Comparison of ENCODE assay signal across 29 cellular contexts in the genomic region with DNA sequence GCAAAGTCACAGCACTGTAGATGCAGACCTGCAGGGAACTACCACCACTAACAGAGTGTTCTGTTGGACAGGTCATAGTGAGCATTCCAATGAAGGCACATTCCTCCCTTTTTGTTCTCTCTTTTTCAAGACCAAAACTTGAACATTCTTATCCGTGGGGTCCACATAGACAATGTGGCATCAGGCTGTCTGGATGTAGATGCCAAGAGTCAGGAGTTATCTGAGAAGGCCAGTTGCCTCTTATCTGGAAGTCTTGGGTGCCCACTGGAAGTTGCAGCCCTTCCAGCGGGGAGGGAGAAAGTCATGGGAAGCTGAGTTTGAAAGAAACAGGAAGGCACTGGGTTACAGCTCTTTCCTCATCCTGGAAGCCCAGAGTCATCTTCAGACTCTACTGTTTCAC.
"Had no signal": no experiment of that assay in that cellular context is flagged by ENCODE, and none has a peak within 500 bp of the region (broad histone marks: within the 10 kb centered on the region; RNA-seq: fewer than 3 reads in every experiment).

No MANE protein-coding gene starts in this region.

- H3K4me3 Mint-ChIP-seq: activated CD4-positive, alpha-beta memory T cell treated with anti-CD3 and anti-CD28 coated beads, Interleukin-2, amount 10 ng/mL, durations not matched to agents 7 days and 5 days; activated CD4-positive, alpha-beta T cell treated with anti-CD3 and anti-CD28 coated beads, Interleukin-2, amount 10 ng/mL, durations not matched to agents 7 days and 5 days; activated T-cell treated with anti-CD3 and anti-CD28 coated beads, Interleukin-2, amount 50 U/mL, for 24 hours; natural killer cell treated with Interleukin-12 subunit alpha and Interleukin-12 subunit beta and Interleukin-15 and Interleukin-18, amount 100 ng/mL, for 72 hours; stimulated activated naive CD8-positive, alpha-beta T cell treated with anti-CD3 and anti-CD28 coated beads, Interleukin-15, amount 100 ng/mL, for 72 hours; T-helper 2 cell treated with Interferon-gamma antibody and Interleukin-4, amounts not matched to agents 5 μg/mL and 100 μg/mL, for 36 hours had no signal

- H3K27ac ChIP-seq: brain microvascular endothelial cell, coronary artery, gastroesophageal sphincter, neutrophil, sigmoid colon, thyroid gland, upper lobe of right lung had no signal

- H3K27me3 ChIP-seq: brain microvascular endothelial cell, dorsolateral prefrontal cortex, gastroesophageal sphincter, sigmoid colon, thyroid gland, upper lobe of right lung had no signal

- H3K36me3 ChIP-seq: brain microvascular endothelial cell, gastroesophageal sphincter, neutrophil, sigmoid colon, thyroid gland, upper lobe of right lung had no signal

- ATAC-seq: gastroesophageal sphincter; left cardiac atrium; left ventricle myocardium superior; mucosa of descending colon; natural killer cell treated with Interleukin-12 subunit alpha and Interleukin-12 subunit beta and Interleukin-15 and Interleukin-18, amount 100 ng/mL, for 72 hours; stimulated activated memory B cell treated with anti-CD40 and anti-IgM and Interleukin-4, amounts not matched to agents 10 μg/mL and 1 μg/mL and 100 μg/mL, for 72 hours; upper lobe of right lung had no signal

- H3K4me1 ChIP-seq: thyroid gland, upper lobe of right lung had no signal

- H3K4me3 ChIP-seq: coronary artery, gastroesophageal sphincter, mucosa of descending colon, sigmoid colon, thyroid gland, upper lobe of right lung had no signal

- H3K9me3 Mint-ChIP-seq: activated CD4-positive, alpha-beta memory T cell treated with anti-CD3 and anti-CD28 coated beads, Interleukin-2, amount 10 ng/mL, durations not matched to agents 7 days and 5 days; activated CD4-positive, alpha-beta T cell treated with anti-CD3 and anti-CD28 coated beads, Interleukin-2, amount 10 ng/mL, durations not matched to agents 7 days and 5 days; activated T-cell treated with anti-CD3 and anti-CD28 coated beads, Interleukin-2, amount 50 U/mL, for 24 hours; natural killer cell treated with Interleukin-12 subunit alpha and Interleukin-12 subunit beta and Interleukin-15 and Interleukin-18, amount 100 ng/mL, for 72 hours; stimulated activated memory B cell treated with anti-CD40 and anti-IgM and Interleukin-4, amounts not matched to agents 10 μg/mL and 1 μg/mL and 100 μg/mL, for 72 hours; stimulated activated naive CD8-positive, alpha-beta T cell treated with anti-CD3 and anti-CD28 coated beads, Interleukin-15, amount 100 ng/mL, for 72 hours; T-helper 2 cell treated with Interferon-gamma antibody and Interleukin-4, amounts not matched to agents 5 μg/mL and 100 μg/mL, for 36 hours had no signal

- H3K9me3 ChIP-seq: gastroesophageal sphincter, mucosa of descending colon, neutrophil, sigmoid colon, thyroid gland, upper lobe of right lung had no signal

- DNase-seq: activated CD4-positive, alpha-beta memory T cell treated with anti-CD3 and anti-CD28 coated beads, Interleukin-2, amount 10 ng/mL, durations not matched to agents 7 days and 5 days; activated CD4-positive, alpha-beta T cell treated with anti-CD3 and anti-CD28 coated beads, Interleukin-2, amount 10 ng/mL, durations not matched to agents 7 days and 5 days; activated CD4-positive, CD25-positive, alpha-beta regulatory T cell treated with anti-CD3 and anti-CD28 coated beads, Interleukin-2, amount 50 U/mL, for 72 hours; activated CD8-positive, alpha-beta memory T cell treated with anti-CD3 and anti-CD28 coated beads, Interleukin-2, amount 50 U/mL, for 48 hours; activated gamma-delta T cell; activated naive CD4-positive, alpha-beta T cell treated with anti-CD3 and anti-CD28 coated beads, Interleukin-2, amount 50 U/mL, for 16 hours; activated T-cell treated with anti-CD3 and anti-CD28 coated beads, Interleukin-2, amount 50 U/mL, for 24 hours; amniotic stem cell; brain microvascular endothelial cell; dorsolateral prefrontal cortex; effector memory CD4-positive, alpha-beta T cell; hippocampal formation; left cardiac atrium; left ventricle myocardium superior; mucosa of descending colon; retina; sigmoid colon; stimulated activated CD4-positive, alpha-beta T cell treated with anti-CD3 and anti-CD28 coated beads, Interleukin-4, amount 100 ng/mL, for 24 hours; stimulated activated CD8-positive, alpha-beta memory T cell treated with anti-CD3 and anti-CD28 coated beads, Interleukin-4, amount 100 ng/mL, for 48 hours; stimulated activated naive CD8-positive, alpha-beta T cell treated with anti-CD3 and anti-CD28 coated beads, Interleukin-15, amount 100 ng/mL, for 72 hours; substantia nigra; thyroid gland; upper lobe of right lung had no signal

- H3K36me3 Mint-ChIP-seq: natural killer cell treated with Interleukin-12 subunit alpha and Interleukin-12 subunit beta and Interleukin-15 and Interleukin-18, amount 100 ng/mL, for 72 hours; stimulated activated memory B cell treated with anti-CD40 and anti-IgM and Interleukin-4, amounts not matched to agents 10 μg/mL and 1 μg/mL and 100 μg/mL, for 72 hours had no signal

- H3K27me3 Mint-ChIP-seq: activated CD4-positive, alpha-beta T cell treated with anti-CD3 and anti-CD28 coated beads, Interleukin-2, amount 10 ng/mL, durations not matched to agents 7 days and 5 days; activated T-cell treated with anti-CD3 and anti-CD28 coated beads, Interleukin-2, amount 50 U/mL, for 24 hours; stimulated activated memory B cell treated with anti-CD40 and anti-IgM and Interleukin-4, amounts not matched to agents 10 μg/mL and 1 μg/mL and 100 μg/mL, for 72 hours had no signal

- H3K27ac Mint-ChIP-seq: activated CD4-positive, alpha-beta memory T cell treated with anti-CD3 and anti-CD28 coated beads, Interleukin-2, amount 10 ng/mL, durations not matched to agents 7 days and 5 days; activated CD4-positive, alpha-beta T cell treated with anti-CD3 and anti-CD28 coated beads, Interleukin-2, amount 10 ng/mL, durations not matched to agents 7 days and 5 days; activated T-cell treated with anti-CD3 and anti-CD28 coated beads, Interleukin-2, amount 50 U/mL, for 24 hours; natural killer cell treated with Interleukin-12 subunit alpha and Interleukin-12 subunit beta and Interleukin-15 and Interleukin-18, amount 100 ng/mL, for 72 hours; T-helper 2 cell treated with Interferon-gamma antibody and Interleukin-4, amounts not matched to agents 5 μg/mL and 100 μg/mL, for 36 hours had no signal
